In genomic region chrX:68288127-68288526, GRCh38 we compare ENCODE assay signal across 9 cellular contexts.
"Had no signal": no experiment of that assay in that cellular context is flagged by ENCODE, and none has a peak within 500 bp of the region (broad histone marks: within the 10 kb centered on the region; RNA-seq: fewer than 3 reads in every experiment).

No MANE protein-coding gene starts in this region.

- H3K9me3 Mint-ChIP-seq: GM23338 had no signal

- H3K27ac Mint-ChIP-seq: GM23338, H9, IgD-negative memory B cell had no signal

- FAIRE-seq: H1, H54, HepG2 had no signal

- ATAC-seq: GM23338, HepG2 had no signal

- H3K4me3 Mint-ChIP-seq: GM23338, H9, IgD-negative memory B cell had no signal

- H3K4me2 ChIP-seq: GM23338 had no signal

- DNase-seq: H9, HCEC 1CT, KBM-7 had no signal

- H3K4me1 Mint-ChIP-seq: GM23338, H9, IgD-negative memory B cell had no signal

- H2AFZ ChIP-seq: GM23338 had no signal

- H3K27ac ChIP-seq: HL-60 had no signal

- H3K36me3 Mint-ChIP-seq: IgD-negative memory B cell had no signal

- H3K4me3 ChIP-seq: GM23338 had no signal
